ENCODE assay signal across 8 cellular contexts in genomic region chr6:31702421-31702818, GRCh38. TPM values are rescaled to one million over a fixed set of nuclear protein-coding genes. Genes with fewer than 3 reads are reported as not detected.
A peak's percentile ranks its signal among the peaks of the same experiment; 100 is the strongest.
DNase-seq lines count a peak whose midpoint lies in the region; ATAC-seq and TF ChIP-seq lines count a peak whose summit lies in the region.

No MANE protein-coding gene starts in this region.

- no peaks in the 10 kb centered on the region for H3K4me1 ChIP-seq in foreskin keratinocyte

- H3K27me3 Mint-ChIP-seq in activated CD4-positive, alpha-beta memory T cell treated with anti-CD3 and anti-CD28 coated beads, Interleukin-2, amount 10 ng/mL, durations not matched to agents 7 days and 5 days, result no peaks in the 10 kb centered on the region
- no peaks in the 10 kb centered on the region for H3K27me3 Mint-ChIP-seq in progenitor cell of endocrine pancreas

- CTCF ChIA-PET in activated CD4-positive, alpha-beta memory T cell treated with anti-CD3 and anti-CD28 coated beads, Interleukin-2, amount 10 ng/mL, durations not matched to agents 7 days and 5 days (lab: Charles Lee), result interaction anchor here (0.6 to 2.6 kb wide), 4 partner anchors 36 to 128 kb away, joined by 3 to 18 read pairs (median 6); partner anchors contain the start of gene MSH5

- peak overlapping the region; percentile 76 for H3K27ac ChIP-seq in foreskin keratinocyte

- ATAC-seq in activated CD4-positive, CD25-positive, alpha-beta regulatory T cell treated with anti-CD3 and anti-CD28 coated beads, Interleukin-2, amount 50 U/mL, for 24 hours, result peak; percentile 5 to 11
- no peak for ATAC-seq in foreskin keratinocyte

- no peaks in the 10 kb centered on the region for H3K9me3 Mint-ChIP-seq in activated CD4-positive, alpha-beta memory T cell treated with anti-CD3 and anti-CD28 coated beads, Interleukin-2, amount 10 ng/mL, durations not matched to agents 7 days and 5 days
- no peaks in the 10 kb centered on the region for H3K9me3 Mint-ChIP-seq in progenitor cell of endocrine pancreas (ENCODE audit: low read depth)

- no peak for DNase-seq in activated CD4-positive, CD25-positive, alpha-beta regulatory T cell treated with anti-CD3 and anti-CD28 coated beads, Interleukin-2, amount 50 U/mL, for 72 hours
- DNase-seq in activated CD4-positive, alpha-beta memory T cell treated with anti-CD3 and anti-CD28 coated beads, Interleukin-2, amount 10 ng/mL, durations not matched to agents 7 days and 5 days, result no peak
- DNase-seq in foreskin keratinocyte, result no peak
- DNase-seq in progenitor cell of endocrine pancreas (ENCODE audit: low spot score, unreplicated experiment), result no peak
- no peak for DNase-seq in cortex of kidney (lab: John Stamatoyannopoulos, UW)
- DNase-seq in LoVo (ENCODE audit: low spot score), result no peak
- no peak for DNase-seq in AG08396 (ENCODE audit: low spot score)

- H3K4me3 Mint-ChIP-seq in activated CD4-positive, alpha-beta memory T cell treated with anti-CD3 and anti-CD28 coated beads, Interleukin-2, amount 10 ng/mL, durations not matched to agents 7 days and 5 days, result peak overlapping the region; percentile 98
- H3K4me3 Mint-ChIP-seq in progenitor cell of endocrine pancreas (ENCODE audit: low read depth), result peak overlapping the region; percentile 96

- TF ChIP-seq CTCF in foreskin keratinocyte (conservative IDR thresholded peaks at IDR 0.05) (no peak), progenitor cell of endocrine pancreas (IDR thresholded peaks at IDR 0.05; ENCODE audit: unreplicated experiment) (no peak)

- H3K27ac Mint-ChIP-seq in activated CD4-positive, alpha-beta memory T cell treated with anti-CD3 and anti-CD28 coated beads, Interleukin-2, amount 10 ng/mL, durations not matched to agents 7 days and 5 days, result peak overlapping the region; percentile 95
- H3K27ac Mint-ChIP-seq in progenitor cell of endocrine pancreas, result peak overlapping the region; percentile 95

- no peaks in the 10 kb centered on the region for H3K27me3 ChIP-seq in foreskin keratinocyte

- POLR2A ChIA-PET in activated CD4-positive, alpha-beta memory T cell treated with anti-CD3 and anti-CD28 coated beads, Interleukin-2, amount 10 ng/mL, durations not matched to agents 7 days and 5 days (lab: Charles Lee), result interaction anchor here (0.7 to 3.7 kb wide), 20 partner anchors 9 to 196 kb away, joined by 3 to 73 read pairs (median 4); partner anchors contain the start of genes BAG6, C6orf47, CLIC1 and CSNK2B

- peaks cover 38% of the 10 kb centered on the region for H3K4me1 Mint-ChIP-seq in activated CD4-positive, alpha-beta memory T cell treated with anti-CD3 and anti-CD28 coated beads, Interleukin-2, amount 10 ng/mL, durations not matched to agents 7 days and 5 days
- peaks cover 19% of the 10 kb centered on the region for H3K4me1 Mint-ChIP-seq in progenitor cell of endocrine pancreas (ENCODE audit: low read depth)

- H3K36me3 Mint-ChIP-seq in activated CD4-positive, alpha-beta memory T cell treated with anti-CD3 and anti-CD28 coated beads, Interleukin-2, amount 10 ng/mL, durations not matched to agents 7 days and 5 days (ENCODE audit: low read depth), result peaks cover 19% of the 10 kb centered on the region
- H3K36me3 Mint-ChIP-seq in progenitor cell of endocrine pancreas (ENCODE audit: insufficient read depth), result peaks cover 11% of the 10 kb centered on the region

RNA-seq across cellular contexts. Expression of gene ABHD16A, which starts 0.7 kb away (rescaled TPM):
- total RNA-seq in activated CD4-positive, alpha-beta memory T cell treated with anti-CD3 and anti-CD28 coated beads, Interleukin-2, amount 10 ng/mL, durations not matched to agents 7 days and 5 days, result 10 to 100 TPM; 53.1 to 55.0 TPM
- total RNA-seq in foreskin keratinocyte (23.0 and 25.0 TPM in 2 replicates), progenitor cell of endocrine pancreas (93.0 and 96.9 TPM in 2 replicates)
- 20.8 and 22.4 TPM in 2 replicates for polyA plus RNA-seq in foreskin keratinocyte

RNA-seq across cellular contexts. Expression of gene LY6G6F, which starts 4.2 kb away (rescaled TPM):
- total RNA-seq in activated CD4-positive, alpha-beta memory T cell treated with anti-CD3 and anti-CD28 coated beads, Interleukin-2, amount 10 ng/mL, durations not matched to agents 7 days and 5 days, result not detected
- total RNA-seq in foreskin keratinocyte, result not detected in 2 replicates
- not detected in 2 replicates for polyA plus RNA-seq in foreskin keratinocyte
- not detected in 2 replicates for total RNA-seq in progenitor cell of endocrine pancreas

RNA-seq across cellular contexts. Expression of gene LY6G6D, which starts 12.7 kb away (rescaled TPM):
- not detected for total RNA-seq in activated CD4-positive, alpha-beta memory T cell treated with anti-CD3 and anti-CD28 coated beads, Interleukin-2, amount 10 ng/mL, durations not matched to agents 7 days and 5 days
- not detected in 2 replicates for total RNA-seq in foreskin keratinocyte
- polyA plus RNA-seq in foreskin keratinocyte, result not detected in 2 replicates
- total RNA-seq in progenitor cell of endocrine pancreas, result not detected in 2 replicates

RNA-seq across cellular contexts. Expression of gene LY6G6C, which starts 19.1 kb away (rescaled TPM):
- total RNA-seq in activated CD4-positive, alpha-beta memory T cell treated with anti-CD3 and anti-CD28 coated beads, Interleukin-2, amount 10 ng/mL, durations not matched to agents 7 days and 5 days, result not detected
- total RNA-seq in foreskin keratinocyte, result 0.54 TPM in 1 of 2 replicates, not detected in the other
- 0.28 and 0.44 TPM in 2 replicates for polyA plus RNA-seq in foreskin keratinocyte
- 0.60 and 1.3 TPM in 2 replicates for total RNA-seq in progenitor cell of endocrine pancreas

RNA-seq across cellular contexts. Expression of gene MPIG6B, which starts 20.8 kb away (rescaled TPM):
- total RNA-seq in activated CD4-positive, alpha-beta memory T cell treated with anti-CD3 and anti-CD28 coated beads, Interleukin-2, amount 10 ng/mL, durations not matched to agents 7 days and 5 days, result not detected
- not detected in 2 replicates for total RNA-seq in foreskin keratinocyte
- polyA plus RNA-seq in foreskin keratinocyte, result 0.07 TPM in 1 of 2 replicates, not detected in the other
- total RNA-seq in progenitor cell of endocrine pancreas, result not detected in 2 replicates
